In the genomic region with DNA sequence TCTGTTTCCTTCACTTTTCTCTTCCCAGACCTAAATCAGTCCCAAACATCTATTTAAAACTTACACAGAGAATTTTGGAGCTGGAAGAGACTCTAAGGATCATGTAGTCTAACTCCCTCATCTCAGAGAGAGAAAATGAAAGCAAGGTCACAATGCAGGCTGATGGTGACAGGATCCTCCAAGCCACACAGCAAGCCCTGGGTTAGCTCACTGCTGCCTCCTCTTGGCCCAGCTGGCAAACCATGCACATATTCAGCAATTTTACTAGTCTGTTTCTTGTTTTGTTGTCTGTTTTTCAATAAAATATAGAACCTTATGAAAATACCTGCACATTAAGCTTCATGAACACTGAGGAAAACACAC, we compare ENCODE assay signal across 8 cellular contexts. TPM values are rescaled to one million over a fixed set of nuclear protein-coding genes. Genes with fewer than 3 reads are reported as not detected.
DNase-seq lines count a peak whose midpoint lies in the region; TF ChIP-seq lines count a peak whose summit lies in the region.

No MANE protein-coding gene starts in this region.

- H2BK5ac ChIP-seq in H9 (ENCODE audit: insufficient read length, low read length) = no peak overlapping the region

- no peak overlapping the region for H3K27ac Mint-ChIP-seq in H9

- no peak overlapping the region for H3K4me3 Mint-ChIP-seq in H9

- H3K4me3 ChIP-seq in GM12875 (ENCODE audit: low read depth, low read length) (peak overlapping the region; percentile 44), NB4 (ENCODE audit: low read depth, low read length) (no peak overlapping the region), fibroblast of the aortic adventitia (ENCODE audit: low read depth, low read length) (no peak overlapping the region)

- no peak overlapping the region for H3K27ac ChIP-seq in H9 (ENCODE audit: insufficient read length, low read depth, low read length)

- no peak overlapping the region for H3K18ac ChIP-seq in H9 (ENCODE audit: insufficient read length, low read depth, low read length)

- TF ChIP-seq CTCF in GM12875 (IDR thresholded peaks at IDR 0.05; ENCODE audit: borderline replicate concordance, insufficient read depth, low read depth, low read length) (peak; percentile 94), H9 (conservative IDR thresholded peaks at IDR 0.05) (peak; percentile 80), NB4 (IDR thresholded peaks at IDR 0.05; ENCODE audit: low read depth, low read length) (peak; percentile 58), fibroblast of the aortic adventitia (IDR thresholded peaks at IDR 0.05; ENCODE audit: insufficient read depth, low read length) (peak; percentile 35)

- H3K4me2 ChIP-seq in H9 (ENCODE audit: insufficient read depth, insufficient read length, low read length) = no peak overlapping the region

- no peaks in the 10 kb centered on the region for H4K20me1 ChIP-seq in H9 (ENCODE audit: control insufficient read depth, insufficient read depth, insufficient read length)

- peak; percentile 59 for DNase-seq in H9
- peak; percentile 68 for DNase-seq in NB4 (ENCODE audit: low read depth)
- peak; percentile 64 to 75 for DNase-seq in activated CD8-positive, alpha-beta memory T cell treated with anti-CD3 and anti-CD28 coated beads for 4 hours (ENCODE audit: low read depth in 2 of 2)
- no peak for DNase-seq in fibroblast of the aortic adventitia (ENCODE audit: low read depth)
- DNase-seq in stimulated activated CD4-positive, alpha-beta T cell treated with anti-CD3 and anti-CD28 coated beads, Interleukin-1b, Interleukin-23, amount 100 ng/mL, for 1 hour (ENCODE audit: low read depth in 2 of 2) = peak; percentile 61 to 77
- DNase-seq in KG1 (lab: John Stamatoyannopoulos, UW) = no peak
- no peak for DNase-seq in NCI-H187 (lab: John Stamatoyannopoulos, UW)

- no peak overlapping the region for H2AFZ ChIP-seq in H9 (ENCODE audit: low read length)

- no peak for TF ChIP-seq POLR2A in NB4 (IDR thresholded peaks at IDR 0.05; ENCODE audit: extremely low read depth, insufficient read length)

- H2BK20ac ChIP-seq in H9 (ENCODE audit: low read depth, low read length, poor library complexity, severe bottlenecking) = no peak overlapping the region

- no peak overlapping the region for H4K8ac ChIP-seq in H9 (replicated peaks; ENCODE audit: insufficient read length, low read depth, low read length)

- H3K23ac ChIP-seq in H9 (ENCODE audit: insufficient read length, low read depth, low read length) = no peak overlapping the region

- no peaks in the 10 kb centered on the region for H3K27me3 Mint-ChIP-seq in H9 (ENCODE audit: low read depth)

- H3T11ph ChIP-seq in H9 (ENCODE audit: low read length) = no peak overlapping the region

- H3K14ac ChIP-seq in H9 (ENCODE audit: insufficient read depth, low read length) = no peak overlapping the region

- H3K9me3 Mint-ChIP-seq in H9 = peaks cover 0 to 3% of the 10 kb centered on the region in 2 experiments; a peak in 1 of 5 replicates

- no peak overlapping the region for H2BK120ac ChIP-seq in H9 (ENCODE audit: low read depth, low read length, poor library complexity, severe bottlenecking)

- H2AK5ac ChIP-seq in H9 (ENCODE audit: insufficient read length, low read length) = no peak overlapping the region

- no peaks in the 10 kb centered on the region for H3K9me3 ChIP-seq in H9 (ENCODE audit: control insufficient read depth, low read depth, low read length)

- no peak overlapping the region for H3K56ac ChIP-seq in H9 (ENCODE audit: insufficient read length, low read depth, low read length)

- no peaks in the 10 kb centered on the region for H3K79me2 ChIP-seq in H9 (ENCODE audit: insufficient read depth, low read length)

- H3K27me3 ChIP-seq in H9 (ENCODE audit: insufficient read depth, low read length) = no peaks in the 10 kb centered on the region

- H3K4me1 Mint-ChIP-seq in H9 = peaks cover 10 to 11% of the 10 kb centered on the region in 2 experiments

- H3K4me1 ChIP-seq in H9 (ENCODE audit: insufficient read depth, low read length) = no peaks in the 10 kb centered on the region

- H4K5ac ChIP-seq in H9 (ENCODE audit: insufficient read length, low read depth, low read length) = no peak overlapping the region

- H3K23me2 ChIP-seq in H9 (ENCODE audit: insufficient read length, low read depth, low read length, poor library complexity, severe bottlenecking) = no peaks in the 10 kb centered on the region

- H2BK12ac ChIP-seq in H9 (ENCODE audit: insufficient read length, low read depth, low read length) = no peak overlapping the region

- no peaks in the 10 kb centered on the region for H3K79me1 ChIP-seq in H9 (ENCODE audit: insufficient read depth, low read depth, low read length, poor library complexity, severe bottlenecking)

- no peak overlapping the region for H2BK15ac ChIP-seq in H9 (ENCODE audit: low read depth, low read length)

- no peaks in the 10 kb centered on the region for H3K36me3 Mint-ChIP-seq in H9 (ENCODE audit: insufficient read depth in 1 of 3, low read depth in 3 of 3)

- no peak overlapping the region for H3K9ac ChIP-seq in H9 (ENCODE audit: extremely low read depth, insufficient read length, low read length)

- no peak overlapping the region for H3K4ac ChIP-seq in H9 (ENCODE audit: low read depth, low read length)

- no peak overlapping the region for H4K91ac ChIP-seq in H9 (ENCODE audit: insufficient read length, low read depth, low read length)

RNA-seq across cellular contexts. Expression of gene LY9, which starts 27.7 kb away (rescaled TPM):
- total RNA-seq in H9 (2021) (not detected in 2 replicates), fibroblast of the aortic adventitia (ENCODE audit: low replicate concordance) (0.25 TPM in 1 of 2 replicates, not detected in the other)

RNA-seq across cellular contexts. Expression of gene SLAMF7, which starts 29.2 kb away (rescaled TPM):
- total RNA-seq in H9 (2021) (not detected in 2 replicates), fibroblast of the aortic adventitia (ENCODE audit: low replicate concordance) (not detected in 2 replicates)

RNA-seq across cellular contexts. Expression of gene CD48, which starts 56.7 kb away (rescaled TPM):
- total RNA-seq in H9 (2021) (not detected in 2 replicates), fibroblast of the aortic adventitia (ENCODE audit: low replicate concordance) (not detected in 2 replicates)

Comparison
In these comparisons a context has a peak if more than half of its experiments do, and no peak if none do; other contexts are left out.
1. CTCF ChIP-seq: peak in every context shown above with its lines; median percentile 94 in GM12875; 80 in H9; 58 in NB4; 35 in fibroblast of the aortic adventitia.
2. DNase-seq: peak in H9 (single experiment), NB4 (single experiment), activated CD8-positive, alpha-beta memory T cell treated with anti-CD3 and anti-CD28 coated beads for 4 hours (2 of 2) and stimulated activated CD4-positive, alpha-beta T cell treated with anti-CD3 and anti-CD28 coated beads, Interleukin-1b, Interleukin-23, amount 100 ng/mL, for 1 hour (2 of 2); none in fibroblast of the aortic adventitia (single experiment), KG1 (single experiment) and NCI-H187 (0 of 2).